In genomic region chr11:75346912-75347647, GRCh38 we compare ENCODE assay signal across 10 cellular contexts. TPM values are rescaled to one million over a fixed set of nuclear protein-coding genes. Genes with fewer than 3 reads are reported as not detected.
DNase-seq lines count a peak whose midpoint lies in the region; ATAC-seq and TF ChIP-seq lines count a peak whose summit lies in the region.
"Had no signal": no experiment of that assay in that cellular context is flagged by ENCODE, and none has a peak within 500 bp of the region (broad histone marks: within the 10 kb centered on the region; RNA-seq: fewer than 3 reads in every experiment).

No MANE protein-coding gene starts in this region.

- H3K9me3 ChIP-seq in mesenchymal stem cell (ENCODE audit: control insufficient read depth, low read length), result no peaks in the 10 kb centered on the region

- no peak overlapping the region for H2AFZ ChIP-seq in mesenchymal stem cell (ENCODE audit: low read depth, low read length)

- peak overlapping the region; percentile 37 for H2BK15ac ChIP-seq in mesenchymal stem cell (ENCODE audit: low read depth, poor library complexity, severe bottlenecking)

- H3K27ac ChIP-seq in mesenchymal stem cell (ENCODE audit: low read length, poor library complexity, severe bottlenecking), result peak overlapping the region; percentile 46

- H2BK120ac ChIP-seq in mesenchymal stem cell (ENCODE audit: low read depth, low read length), result peak overlapping the region; percentile 24

- intact Hi-C loops in Right ventricle myocardium inferior (cut with DNase I) (no loop called here), cardiac septum (cut with DNase I) (no loop called here)

- H3K4ac ChIP-seq in mesenchymal stem cell (ENCODE audit: low read depth in 1 of 2, low read length in 2 of 2), result peak overlapping the region; percentile 39 to 92

- no peaks in the 10 kb centered on the region for H3K36me3 Mint-ChIP-seq in chondrocyte (ENCODE audit: low read depth)

- H3K4me3 Mint-ChIP-seq in chondrocyte (ENCODE audit: unreplicated experiment), result no peak overlapping the region
- H3K4me3 Mint-ChIP-seq: activated B cell treated with CpG ODN at 0.5 μM for 24 hours had no signal

- H3K79me1 ChIP-seq in mesenchymal stem cell (replicated peaks; ENCODE audit: low read length, poor library complexity, severe bottlenecking), result peaks cover 26% of the 10 kb centered on the region

- peaks cover 57% of the 10 kb centered on the region for H3K4me1 ChIP-seq in mesenchymal stem cell (ENCODE audit: control insufficient read depth, insufficient read depth, low read depth, low read length)

- peak overlapping the region; percentile 94 to 96 for H3K18ac ChIP-seq in mesenchymal stem cell (ENCODE audit: low read depth in 1 of 2, low read length in 2 of 2)

- WGBS in mesenchymal stem cell, result 70% methylated on average over 10 of the region's 11 CpGs

- H3K4me2 ChIP-seq in mesenchymal stem cell (ENCODE audit: low read length, poor library complexity, severe bottlenecking), result no peak overlapping the region

- H2BK5ac ChIP-seq in mesenchymal stem cell (ENCODE audit: low read depth, low read length, poor library complexity, severe bottlenecking), result no peak overlapping the region

- H3K36me3 ChIP-seq in mesenchymal stem cell (ENCODE audit: control insufficient read depth in 1 of 2, insufficient read depth in 2 of 2, low read depth in 1 of 2, low read length in 2 of 2), result peaks cover 0 to 11% of the 10 kb centered on the region in 2 experiments

- peak overlapping the region; percentile 80 for H4K8ac ChIP-seq in mesenchymal stem cell (ENCODE audit: low read length)

- H3K27me3 Mint-ChIP-seq in chondrocyte (ENCODE audit: low read depth), result no peaks in the 10 kb centered on the region

- peak overlapping the region; percentile 90 for H3K27ac Mint-ChIP-seq in chondrocyte (ENCODE audit: unreplicated experiment)
- H3K27ac Mint-ChIP-seq: activated B cell treated with CpG ODN at 0.5 μM for 24 hours had no signal

- H3K27me3 ChIP-seq in mesenchymal stem cell (ENCODE audit: control insufficient read depth in 1 of 2, insufficient read depth in 1 of 2, low read length in 2 of 2), result no peaks in the 10 kb centered on the region

- peak overlapping the region in 1 of 2 experiments; percentile 78 for H3K23ac ChIP-seq in mesenchymal stem cell (ENCODE audit: low read length in 2 of 2)

- H3K14ac ChIP-seq in mesenchymal stem cell (ENCODE audit: low read length in 2 of 2), result peak overlapping the region; percentile 21 to 93

- no peaks in the 10 kb centered on the region for H3K9me3 Mint-ChIP-seq in chondrocyte (ENCODE audit: low read depth)
- H3K9me3 Mint-ChIP-seq: activated B cell treated with CpG ODN at 0.5 μM for 24 hours had no signal

- DNase-seq in Right ventricle myocardium inferior (ENCODE audit: missing footprints) (peak; percentile 76), cardiac septum (ENCODE audit: low spot score) (no peak), chondrocyte (ENCODE audit: low spot score) (no peak), mesenchymal stem cell (peak; percentile 66), NCI-H1436 (lab: John Stamatoyannopoulos, UW) (no peak)
- DNase-seq: activated B cell treated with CpG ODN at 0.5 μM for 24 hours, NCI-H1105 treated with DMSO at 0.1 percent for 48 hours had no signal

- peak overlapping the region; percentile 71 for H4K91ac ChIP-seq in mesenchymal stem cell (ENCODE audit: low read length)

- H2BK12ac ChIP-seq in mesenchymal stem cell (ENCODE audit: low read length in 2 of 2), result peak overlapping the region; percentile 29 to 97

- no peak for ATAC-seq in Right ventricle myocardium inferior
- no peak for ATAC-seq in HG03025 (IDR thresholded peaks at IDR 0.05; ENCODE audit: low FRiP score, unreplicated experiment)
- ATAC-seq in GM19324 (IDR thresholded peaks at IDR 0.05; ENCODE audit: low FRiP score, unreplicated experiment), result no peak
- no peak for ATAC-seq in GM19463 (IDR thresholded peaks at IDR 0.05; ENCODE audit: unreplicated experiment)

- TF ChIP-seq CTCF in chondrocyte (IDR thresholded peaks at IDR 0.05), result no peak

- H3K9ac ChIP-seq in mesenchymal stem cell (ENCODE audit: low read length), result peak overlapping the region; percentile 21

- H3K4me1 Mint-ChIP-seq in chondrocyte (ENCODE audit: low read depth), result peaks cover 46% of the 10 kb centered on the region

- H3K4me3 ChIP-seq in mesenchymal stem cell (ENCODE audit: insufficient read depth in 1 of 2, low read depth in 1 of 2, low read length in 2 of 2), result peak overlapping the region in 1 of 2 experiments; percentile 1

- H2AK5ac ChIP-seq in mesenchymal stem cell (ENCODE audit: low read length, severe bottlenecking), result peak overlapping the region; percentile 54

RNA-seq across cellular contexts. Expression of gene ARRB1, which starts 4.4 kb away (rescaled TPM):
- 30.3 TPM for total RNA-seq in Right ventricle myocardium inferior
- total RNA-seq in cardiac septum, result 21.4 TPM
- total RNA-seq in chondrocyte, result 14.4 to 19.1 TPM (median 16.6 TPM) in 3 replicates
- polyA plus RNA-seq in mesenchymal stem cell (2013, experiment 1 of 2), result 65.2 TPM
- 64.4 TPM for polyA plus RNA-seq in mesenchymal stem cell (2013, experiment 2 of 2)

RNA-seq across cellular contexts. Expression of gene RPS3, which starts 52.2 kb away (rescaled TPM):
- total RNA-seq in Right ventricle myocardium inferior (972 TPM), cardiac septum (717 TPM), chondrocyte (1,466 to 1,585 TPM (median 1,486 TPM) in 3 replicates)
- polyA plus RNA-seq in mesenchymal stem cell (2013, experiment 1 of 2), result 4,029 TPM
- polyA plus RNA-seq in mesenchymal stem cell (2013, experiment 2 of 2), result 4,151 TPM

Comparison
In these comparisons a context has a peak if more than half of its experiments do, and no peak if none do; other contexts are left out.
1. DNase-seq: peak in Right ventricle myocardium inferior (single experiment) and mesenchymal stem cell (single experiment); none in cardiac septum (single experiment), chondrocyte (single experiment) and NCI-H1436 (single experiment).